8 cellular contexts compared by ENCODE assay signal in genomic region chr9:36486454-36486932, GRCh38.
DNase-seq lines count a peak whose midpoint lies in the region; ATAC-seq, FAIRE-seq and TF ChIP-seq lines count a peak whose summit lies in the region.

No MANE protein-coding gene starts in this region.

- intact Hi-C loops in CD8-positive, alpha-beta T cell (cut with DNase I, micrococcal nuclease) = loop anchor here (2.0 to 10.0 kb wide), 4 partner anchors 16 to 638 kb away; partner anchors contain the start of gene ZCCHC7 (in 1 of the 2)

- H3K4me3 ChIP-seq in CD8-positive, alpha-beta T cell (ENCODE audit: low read depth, low read length) = peak overlapping the region; percentile 81
- H3K4me3 ChIP-seq in RWPE2 (ENCODE audit: severe bottlenecking) (peak overlapping the region; percentile 92), upper lobe of left lung (peak overlapping the region; percentile 92 to 97 (median 94))

- TF ChIP-seq POLR2A in upper lobe of left lung (IDR thresholded peaks at IDR 0.05) = no peak

- H3K9me3 Mint-ChIP-seq in CD8-positive, alpha-beta T cell = no peaks in the 10 kb centered on the region
- H3K9me3 Mint-ChIP-seq in mesothelial cell of epicardium = no peaks in the 10 kb centered on the region

- H3K36me3 Mint-ChIP-seq in CD8-positive, alpha-beta T cell = peaks cover 9% of the 10 kb centered on the region
- no peaks in the 10 kb centered on the region for H3K36me3 Mint-ChIP-seq in mesothelial cell of epicardium

- WGBS in upper lobe of left lung, 2 donors = 0 to 2% methylated on average over 17 to 22 of the region's 22 CpGs

- FAIRE-seq in RCC 7860 (lab: Jason Lieb, UNC) = no peak

- TF ChIP-seq EP300 in upper lobe of left lung (IDR thresholded peaks at IDR 0.05) = no peak

- H3K4me1 ChIP-seq in CD8-positive, alpha-beta T cell (ENCODE audit: insufficient read depth, low read length) = peaks cover 34% of the 10 kb centered on the region
- no peaks in the 10 kb centered on the region for H3K4me1 ChIP-seq in RWPE2 (ENCODE audit: insufficient read depth, poor library complexity, severe bottlenecking)
- peaks cover 20 to 31% (median 28%) of the 10 kb centered on the region in 4 donors for H3K4me1 ChIP-seq in upper lobe of left lung

- H3K27ac ChIP-seq in CD8-positive, alpha-beta T cell (ENCODE audit: low read depth, low read length) = peak overlapping the region; percentile 71
- H3K27ac ChIP-seq in RWPE2 (ENCODE audit: poor library complexity, severe bottlenecking) = peak overlapping the region; percentile 53
- H3K27ac ChIP-seq in upper lobe of left lung = peak overlapping the region; percentile 79 to 95 (median 89)

- H3K9me3 ChIP-seq in CD8-positive, alpha-beta T cell (ENCODE audit: low read length) = no peaks in the 10 kb centered on the region
- H3K9me3 ChIP-seq in RWPE2 (ENCODE audit: severe bottlenecking) = no peaks in the 10 kb centered on the region
- H3K9me3 ChIP-seq in upper lobe of left lung = no peaks in the 10 kb centered on the region

- H3K36me3 ChIP-seq in CD8-positive, alpha-beta T cell (ENCODE audit: insufficient read depth, low read length) = no peaks in the 10 kb centered on the region
- H3K36me3 ChIP-seq in RWPE2 (ENCODE audit: low read depth) (no peaks in the 10 kb centered on the region), upper lobe of left lung (no peaks in the 10 kb centered on the region)

- H3K4me3 Mint-ChIP-seq in CD8-positive, alpha-beta T cell = peak overlapping the region; percentile 92
- H3K4me3 Mint-ChIP-seq in mesothelial cell of epicardium = peak overlapping the region; percentile 85

- H3K27ac Mint-ChIP-seq in CD8-positive, alpha-beta T cell = peak overlapping the region; percentile 87
- peak overlapping the region; percentile 81 for H3K27ac Mint-ChIP-seq in mesothelial cell of epicardium

- peaks cover 63% of the 10 kb centered on the region for H3K4me1 Mint-ChIP-seq in CD8-positive, alpha-beta T cell (ENCODE audit: low read depth)
- H3K4me1 Mint-ChIP-seq in mesothelial cell of epicardium = peaks cover 41% of the 10 kb centered on the region

- no peak for ATAC-seq in CD8-positive, alpha-beta T cell
- ATAC-seq in GM21717 (IDR thresholded peaks at IDR 0.05; ENCODE audit: unreplicated experiment) (peak; percentile 10), RWPE2 (ENCODE audit: low read depth) (peak; percentile 11), upper lobe of left lung (ENCODE audit: low FRiP score in 2 of 2) (no peak)

- H3K27me3 ChIP-seq in CD8-positive, alpha-beta T cell (ENCODE audit: insufficient read depth, low read length) = no peaks in the 10 kb centered on the region
- H3K27me3 ChIP-seq in RWPE2 (ENCODE audit: insufficient read depth, poor library complexity, severe bottlenecking) (no peaks in the 10 kb centered on the region), upper lobe of left lung (no peaks in the 10 kb centered on the region)

- CTCF ChIA-PET in CD8-positive, alpha-beta T cell (lab: Charles Lee) = interaction anchor here (0.8 to 2.6 kb wide), 4 partner anchors 15 to 80 kb away, joined by 3 to 17 read pairs (median 6); no protein-coding TSS in a partner anchor

- POLR2A ChIA-PET in CD8-positive, alpha-beta T cell (lab: Charles Lee) = interaction anchor here (0.8 to 3.8 kb wide), 8 partner anchors 11 to 86 kb away, joined by 3 to 31 read pairs (median 6); no protein-coding TSS in a partner anchor

- peak in 4 of 7 experiments; percentile 19 to 51 (median 22) for DNase-seq in CD8-positive, alpha-beta T cell
- DNase-seq in RWPE2 (ENCODE audit: low spot score) (no peak), dermis blood vessel endothelial cell (peak; percentile 42), mesothelial cell of epicardium (ENCODE audit: low spot score in 2 of 2, unreplicated experiment in 2 of 2) (peak in 1 of 2 experiments; percentile 40), upper lobe of left lung (peak in 1 of 2 donors; percentile 23), SHP77 (lab: John Stamatoyannopoulos, UW) (no peak), RCC 7860 (ENCODE audit: low spot score) (no peak)

- no peaks in the 10 kb centered on the region for H3K27me3 Mint-ChIP-seq in CD8-positive, alpha-beta T cell (ENCODE audit: low read depth)
- no peaks in the 10 kb centered on the region for H3K27me3 Mint-ChIP-seq in mesothelial cell of epicardium (ENCODE audit: low read depth)

- no peak for TF ChIP-seq CTCF in CD8-positive, alpha-beta T cell (IDR thresholded peaks at IDR 0.05)
- TF ChIP-seq CTCF in RWPE2 (IDR thresholded peaks at IDR 0.05; ENCODE audit: poor library complexity, severe bottlenecking) (no peak), mesothelial cell of epicardium (IDR thresholded peaks at IDR 0.05; ENCODE audit: unreplicated experiment) (no peak), upper lobe of left lung (IDR thresholded peaks at IDR 0.05) (no peak)

Comparison
In these comparisons a context has a peak if more than half of its experiments do, and no peak if none do; other contexts are left out.
1. ATAC-seq: peak in GM21717 (single experiment) and RWPE2 (single experiment); none in CD8-positive, alpha-beta T cell (single experiment) and upper lobe of left lung (0 of 2).
2. DNase-seq: peak in CD8-positive, alpha-beta T cell (4 of 7) and dermis blood vessel endothelial cell (single experiment); none in RWPE2 (single experiment), SHP77 (0 of 2) and RCC 7860 (single experiment).
3. Peak in every context shown above with its lines, with median percentiles within 50 percentile points of each other: H3K27ac ChIP-seq and H3K4me3 ChIP-seq.